1 cellular context compared by ENCODE assay signal in genomic region chr16:50611332-50611934, GRCh38.
TF ChIP-seq lines count a peak whose summit lies in the region.

No MANE protein-coding gene starts in this region.

TF ChIP-seq in HepG2, 621 proteins besides CTCF, POLR2A, EP300 and RAD21 (continued from another document):
- TF ChIP-seq, protein P1, sequence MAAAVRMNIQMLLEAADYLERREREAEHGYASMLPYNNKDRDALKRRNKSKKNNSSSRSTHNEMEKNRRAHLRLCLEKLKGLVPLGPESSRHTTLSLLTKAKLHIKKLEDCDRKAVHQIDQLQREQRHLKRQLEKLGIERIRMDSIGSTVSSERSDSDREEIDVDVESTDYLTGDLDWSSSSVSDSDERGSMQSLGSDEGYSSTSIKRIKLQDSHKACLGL (CRISPR knock-in tag; IDR thresholded peaks at IDR 0.05): 0 out of 2 replicates have a peak, but pooled peaks have one; percentile 22
- TF ChIP-seq ZMAT3 (CRISPR knock-in tag; conservative IDR thresholded peaks at IDR 0.05): no peak
- TF ChIP-seq ZBTB21 (CRISPR knock-in tag; IDR thresholded peaks at IDR 0.05): no peak
- peak; percentile 66; the same call in 1 of the 2 replicates for TF ChIP-seq ZC3H13 (CRISPR knock-in tag; IDR thresholded peaks at IDR 0.05)
- TF ChIP-seq, protein P2, sequence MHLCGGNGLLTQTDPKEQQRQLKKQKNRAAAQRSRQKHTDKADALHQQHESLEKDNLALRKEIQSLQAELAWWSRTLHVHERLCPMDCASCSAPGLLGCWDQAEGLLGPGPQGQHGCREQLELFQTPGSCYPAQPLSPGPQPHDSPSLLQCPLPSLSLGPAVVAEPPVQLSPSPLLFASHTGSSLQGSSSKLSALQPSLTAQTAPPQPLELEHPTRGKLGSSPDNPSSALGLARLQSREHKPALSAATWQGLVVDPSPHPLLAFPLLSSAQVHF (CRISPR knock-in tag; IDR thresholded peaks at IDR 0.05): 0 out of 2 replicates have a peak, but pooled peaks have one; percentile 31
- 0 out of 2 replicates have a peak, but pooled peaks have one; percentile 44 for TF ChIP-seq JUND (CRISPR knock-in tag; IDR thresholded peaks at IDR 0.05)
- peak; percentile 84 for TF ChIP-seq FOSL2 (CRISPR knock-in tag; IDR thresholded peaks at IDR 0.05)
- no peak for TF ChIP-seq RFX1 (IDR thresholded peaks at IDR 0.05)
- no peak for TF ChIP-seq ZNF296 (CRISPR knock-in tag; conservative IDR thresholded peaks at IDR 0.05)
- TF ChIP-seq ZNF780A (CRISPR knock-in tag; IDR thresholded peaks at IDR 0.05): peak; percentile 62; the same call in 1 of the 2 replicates
- TF ChIP-seq JUN (CRISPR knock-in tag; IDR thresholded peaks at IDR 0.05): no peak
- TF ChIP-seq MED8 (CRISPR knock-in tag; IDR thresholded peaks at IDR 0.05; ENCODE audit: insufficient replicate concordance): no peak
- TF ChIP-seq SALL1 (CRISPR knock-in tag; IDR thresholded peaks at IDR 0.05): 0 out of 2 replicates have a peak, but pooled peaks have one; percentile 12
- no peak for TF ChIP-seq ZFP90 (CRISPR knock-in tag; IDR thresholded peaks at IDR 0.05; ENCODE audit: borderline replicate concordance)
- TF ChIP-seq, protein P3, sequence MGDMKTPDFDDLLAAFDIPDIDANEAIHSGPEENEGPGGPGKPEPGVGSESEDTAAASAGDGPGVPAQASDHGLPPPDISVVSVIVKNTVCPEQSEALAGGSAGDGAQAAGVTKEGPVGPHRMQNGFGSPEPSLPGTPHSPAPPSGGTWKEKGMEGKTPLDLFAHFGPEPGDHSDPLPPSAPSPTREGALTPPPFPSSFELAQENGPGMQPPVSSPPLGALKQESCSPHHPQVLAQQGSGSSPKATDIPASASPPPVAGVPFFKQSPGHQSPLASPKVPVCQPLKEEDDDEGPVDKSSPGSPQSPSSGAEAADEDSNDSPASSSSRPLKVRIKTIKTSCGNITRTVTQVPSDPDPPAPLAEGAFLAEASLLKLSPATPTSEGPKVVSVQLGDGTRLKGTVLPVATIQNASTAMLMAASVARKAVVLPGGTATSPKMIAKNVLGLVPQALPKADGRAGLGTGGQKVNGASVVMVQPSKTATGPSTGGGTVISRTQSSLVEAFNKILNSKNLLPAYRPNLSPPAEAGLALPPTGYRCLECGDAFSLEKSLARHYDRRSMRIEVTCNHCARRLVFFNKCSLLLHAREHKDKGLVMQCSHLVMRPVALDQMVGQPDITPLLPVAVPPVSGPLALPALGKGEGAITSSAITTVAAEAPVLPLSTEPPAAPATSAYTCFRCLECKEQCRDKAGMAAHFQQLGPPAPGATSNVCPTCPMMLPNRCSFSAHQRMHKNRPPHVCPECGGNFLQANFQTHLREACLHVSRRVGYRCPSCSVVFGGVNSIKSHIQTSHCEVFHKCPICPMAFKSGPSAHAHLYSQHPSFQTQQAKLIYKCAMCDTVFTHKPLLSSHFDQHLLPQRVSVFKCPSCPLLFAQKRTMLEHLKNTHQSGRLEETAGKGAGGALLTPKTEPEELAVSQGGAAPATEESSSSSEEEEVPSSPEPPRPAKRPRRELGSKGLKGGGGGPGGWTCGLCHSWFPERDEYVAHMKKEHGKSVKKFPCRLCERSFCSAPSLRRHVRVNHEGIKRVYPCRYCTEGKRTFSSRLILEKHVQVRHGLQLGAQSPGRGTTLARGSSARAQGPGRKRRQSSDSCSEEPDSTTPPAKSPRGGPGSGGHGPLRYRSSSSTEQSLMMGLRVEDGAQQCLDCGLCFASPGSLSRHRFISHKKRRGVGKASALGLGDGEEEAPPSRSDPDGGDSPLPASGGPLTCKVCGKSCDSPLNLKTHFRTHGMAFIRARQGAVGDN (CRISPR knock-in tag; IDR thresholded peaks at IDR 0.05): peak; percentile 35
- no peak for TF ChIP-seq MYC (CRISPR knock-in tag; IDR thresholded peaks at IDR 0.05; ENCODE audit: borderline replicate concordance)
- no peak for TF ChIP-seq ARID5B (CRISPR knock-in tag; IDR thresholded peaks at IDR 0.05)
- TF ChIP-seq, protein P4, sequence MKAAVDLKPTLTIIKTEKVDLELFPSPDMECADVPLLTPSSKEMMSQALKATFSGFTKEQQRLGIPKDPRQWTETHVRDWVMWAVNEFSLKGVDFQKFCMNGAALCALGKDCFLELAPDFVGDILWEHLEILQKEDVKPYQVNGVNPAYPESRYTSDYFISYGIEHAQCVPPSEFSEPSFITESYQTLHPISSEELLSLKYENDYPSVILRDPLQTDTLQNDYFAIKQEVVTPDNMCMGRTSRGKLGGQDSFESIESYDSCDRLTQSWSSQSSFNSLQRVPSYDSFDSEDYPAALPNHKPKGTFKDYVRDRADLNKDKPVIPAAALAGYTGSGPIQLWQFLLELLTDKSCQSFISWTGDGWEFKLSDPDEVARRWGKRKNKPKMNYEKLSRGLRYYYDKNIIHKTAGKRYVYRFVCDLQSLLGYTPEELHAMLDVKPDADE (CRISPR knock-in tag; IDR thresholded peaks at IDR 0.05): no peak
- no peak for TF ChIP-seq ZNF639 (CRISPR knock-in tag; conservative IDR thresholded peaks at IDR 0.05)
- TF ChIP-seq SMAD1 (CRISPR knock-in tag; IDR thresholded peaks at IDR 0.05; ENCODE audit: borderline replicate concordance, low read depth): no peak
- TF ChIP-seq HOXA9 (CRISPR knock-in tag; IDR thresholded peaks at IDR 0.05; ENCODE audit: borderline replicate concordance): 0 out of 2 replicates have a peak, but pooled peaks have one; percentile 36
- TF ChIP-seq NBN (conservative IDR thresholded peaks at IDR 0.05): no peak
- TF ChIP-seq FOXA1 (IDR thresholded peaks at IDR 0.05): no peak
- 0 out of 2 replicates have a peak, but pooled peaks have one; percentile 1 for TF ChIP-seq FOXA1 (CRISPR knock-in tag; IDR thresholded peaks at IDR 0.05)
- TF ChIP-seq TBP (CRISPR knock-in tag; IDR thresholded peaks at IDR 0.05): no peak
- TF ChIP-seq ZNF431 (CRISPR knock-in tag; IDR thresholded peaks at IDR 0.05; ENCODE audit: borderline replicate concordance, low read depth): no peak
- TF ChIP-seq, protein P5, sequence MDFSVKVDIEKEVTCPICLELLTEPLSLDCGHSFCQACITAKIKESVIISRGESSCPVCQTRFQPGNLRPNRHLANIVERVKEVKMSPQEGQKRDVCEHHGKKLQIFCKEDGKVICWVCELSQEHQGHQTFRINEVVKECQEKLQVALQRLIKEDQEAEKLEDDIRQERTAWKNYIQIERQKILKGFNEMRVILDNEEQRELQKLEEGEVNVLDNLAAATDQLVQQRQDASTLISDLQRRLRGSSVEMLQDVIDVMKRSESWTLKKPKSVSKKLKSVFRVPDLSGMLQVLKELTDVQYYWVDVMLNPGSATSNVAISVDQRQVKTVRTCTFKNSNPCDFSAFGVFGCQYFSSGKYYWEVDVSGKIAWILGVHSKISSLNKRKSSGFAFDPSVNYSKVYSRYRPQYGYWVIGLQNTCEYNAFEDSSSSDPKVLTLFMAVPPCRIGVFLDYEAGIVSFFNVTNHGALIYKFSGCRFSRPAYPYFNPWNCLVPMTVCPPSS (IDR thresholded peaks at IDR 0.05): no peak
- 0 out of 2 replicates have a peak, but pooled peaks have one; percentile 16 for TF ChIP-seq POGZ (CRISPR knock-in tag; IDR thresholded peaks at IDR 0.05)
- TF ChIP-seq MATR3 (CRISPR knock-in tag; IDR thresholded peaks at IDR 0.05): 0 out of 2 replicates have a peak, but pooled peaks have one; percentile 16
- peak; percentile 50; the same call in 1 of the 2 replicates for TF ChIP-seq HIVEP1 (CRISPR knock-in tag; IDR thresholded peaks at IDR 0.05)
- no peak for TF ChIP-seq TCF12 (IDR thresholded peaks at IDR 0.05)
- TF ChIP-seq TCF12 (CRISPR knock-in tag; IDR thresholded peaks at IDR 0.05): no peak
- TF ChIP-seq REL (CRISPR knock-in tag; conservative IDR thresholded peaks at IDR 0.05): peak; percentile 60; the same call in 1 of the 2 replicates
- TF ChIP-seq PHF5A (CRISPR knock-in tag; IDR thresholded peaks at IDR 0.05; ENCODE audit: low read depth, unreplicated experiment): no peak
- TF ChIP-seq POLR2AphosphoS5 (IDR thresholded peaks at IDR 0.05; ENCODE audit: low read depth, low read length): peak; percentile 15
- TF ChIP-seq, protein P6, sequence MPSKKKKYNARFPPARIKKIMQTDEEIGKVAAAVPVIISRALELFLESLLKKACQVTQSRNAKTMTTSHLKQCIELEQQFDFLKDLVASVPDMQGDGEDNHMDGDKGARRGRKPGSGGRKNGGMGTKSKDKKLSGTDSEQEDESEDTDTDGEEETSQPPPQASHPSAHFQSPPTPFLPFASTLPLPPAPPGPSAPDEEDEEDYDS (CRISPR knock-in tag; IDR thresholded peaks at IDR 0.05): no peak
- TF ChIP-seq ZMYM3 (CRISPR knock-in tag; IDR thresholded peaks at IDR 0.05): peak; percentile 76; the same call in 1 of the 2 replicates
- peak; percentile 38; the same call in 1 of the 2 replicates for TF ChIP-seq ZFX (CRISPR knock-in tag; IDR thresholded peaks at IDR 0.05; ENCODE audit: low read depth)
- TF ChIP-seq AGO2 (optimal IDR thresholded peaks at IDR 0.05; ENCODE audit: low read depth, low read length): peak; percentile 99
- TF ChIP-seq RBM22 (optimal IDR thresholded peaks at IDR 0.05; ENCODE audit: low read length): peak; percentile 88
- TF ChIP-seq RBFOX2 (IDR thresholded peaks at IDR 0.05; ENCODE audit: low read depth, low read length): peak; percentile 57
- no peak for TF ChIP-seq MYNN (CRISPR knock-in tag; IDR thresholded peaks at IDR 0.05; ENCODE audit: low read depth)
- TF ChIP-seq ZNF746 (CRISPR knock-in tag; IDR thresholded peaks at IDR 0.05): no peak
- TF ChIP-seq CENPT (CRISPR knock-in tag; IDR thresholded peaks at IDR 0.05; ENCODE audit: low read depth): no peak
- no peak for TF ChIP-seq ZNF577 (CRISPR knock-in tag; IDR thresholded peaks at IDR 0.05; ENCODE audit: borderline replicate concordance, low read depth)
- no peak for TF ChIP-seq ZNF75D (CRISPR knock-in tag; IDR thresholded peaks at IDR 0.05; ENCODE audit: borderline replicate concordance)
- 0 out of 2 replicates have a peak, but pooled peaks have one; percentile 21 for TF ChIP-seq KDM5B (CRISPR knock-in tag; IDR thresholded peaks at IDR 0.05; ENCODE audit: borderline replicate concordance)
- TF ChIP-seq, protein P7, sequence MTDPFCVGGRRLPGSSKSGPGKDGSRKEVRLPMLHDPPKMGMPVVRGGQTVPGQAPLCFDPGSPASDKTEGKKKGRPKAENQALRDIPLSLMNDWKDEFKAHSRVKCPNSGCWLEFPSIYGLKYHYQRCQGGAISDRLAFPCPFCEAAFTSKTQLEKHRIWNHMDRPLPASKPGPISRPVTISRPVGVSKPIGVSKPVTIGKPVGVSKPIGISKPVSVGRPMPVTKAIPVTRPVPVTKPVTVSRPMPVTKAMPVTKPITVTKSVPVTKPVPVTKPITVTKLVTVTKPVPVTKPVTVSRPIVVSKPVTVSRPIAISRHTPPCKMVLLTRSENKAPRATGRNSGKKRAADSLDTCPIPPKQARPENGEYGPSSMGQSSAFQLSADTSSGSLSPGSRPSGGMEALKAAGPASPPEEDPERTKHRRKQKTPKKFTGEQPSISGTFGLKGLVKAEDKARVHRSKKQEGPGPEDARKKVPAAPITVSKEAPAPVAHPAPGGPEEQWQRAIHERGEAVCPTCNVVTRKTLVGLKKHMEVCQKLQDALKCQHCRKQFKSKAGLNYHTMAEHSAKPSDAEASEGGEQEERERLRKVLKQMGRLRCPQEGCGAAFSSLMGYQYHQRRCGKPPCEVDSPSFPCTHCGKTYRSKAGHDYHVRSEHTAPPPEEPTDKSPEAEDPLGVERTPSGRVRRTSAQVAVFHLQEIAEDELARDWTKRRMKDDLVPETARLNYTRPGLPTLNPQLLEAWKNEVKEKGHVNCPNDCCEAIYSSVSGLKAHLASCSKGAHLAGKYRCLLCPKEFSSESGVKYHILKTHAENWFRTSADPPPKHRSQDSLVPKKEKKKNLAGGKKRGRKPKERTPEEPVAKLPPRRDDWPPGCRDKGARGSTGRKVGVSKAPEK (CRISPR knock-in tag; IDR thresholded peaks at IDR 0.05; ENCODE audit: borderline replicate concordance): no peak
